ENCODE assay signal across 14 cellular contexts in the genomic region with DNA sequence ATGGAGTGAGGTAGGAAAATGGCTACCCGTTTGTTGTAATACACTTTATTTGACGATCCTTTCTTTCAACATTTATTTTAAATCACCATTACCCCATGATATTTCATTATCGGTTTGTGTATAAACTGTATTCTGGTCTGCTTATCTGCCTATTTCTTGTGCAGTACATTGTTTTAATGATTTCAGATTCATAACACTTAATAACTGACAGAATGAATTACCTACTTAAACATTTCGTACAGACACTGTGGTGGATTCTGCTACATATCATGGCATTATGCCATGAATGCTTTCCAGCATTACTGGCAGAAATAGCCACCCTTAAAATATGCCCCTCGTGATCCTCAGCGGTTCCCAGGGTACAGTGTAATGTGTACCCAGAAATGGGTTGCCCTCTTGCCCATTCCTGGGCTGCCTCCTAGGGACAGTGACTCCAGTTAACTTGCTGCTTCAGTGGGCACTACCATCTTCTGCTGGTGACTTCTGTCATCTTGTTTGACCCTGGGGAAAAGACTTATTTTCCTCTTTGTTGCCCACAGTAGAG.
A peak's percentile ranks its signal among the peaks of the same experiment; 100 is the strongest.
DNase-seq lines count a peak whose midpoint lies in the region; ATAC-seq lines count a peak whose summit lies in the region.
"Had no signal": no experiment of that assay in that cellular context is flagged by ENCODE, and none has a peak within 500 bp of the region (broad histone marks: within the 10 kb centered on the region; RNA-seq: fewer than 3 reads in every experiment).

No MANE protein-coding gene starts in this region.

- peak overlapping the region; percentile 81 for H3K4me2 ChIP-seq in Karpas-422 (ENCODE audit: low read depth, low read length, poor library complexity, severe bottlenecking)

- H3K27ac Mint-ChIP-seq in CD4-positive, alpha-beta memory T cell: peak overlapping the region; percentile 66 to 87 (median 82)
- H3K27ac Mint-ChIP-seq in activated naive CD8-positive, alpha-beta T cell treated with anti-CD3 and anti-CD28 coated beads, Interleukin-2, amount 10 ng/mL, durations not matched to agents 7 days and 5 days: peak overlapping the region; percentile 67
- peak overlapping the region; percentile 81 to 92 for H3K27ac Mint-ChIP-seq in natural killer cell treated with Interleukin-12 subunit alpha and Interleukin-12 subunit beta and Interleukin-15 and Interleukin-18, amount 100 ng/mL, for 72 hours

- H2AFZ ChIP-seq in Karpas-422 (ENCODE audit: low read length): no peak overlapping the region

- peaks cover 8 to 12% of the 10 kb centered on the region in 2 donors for H3K36me3 Mint-ChIP-seq in CD4-positive, alpha-beta memory T cell
- H3K36me3 Mint-ChIP-seq in activated naive CD8-positive, alpha-beta T cell treated with anti-CD3 and anti-CD28 coated beads, Interleukin-2, amount 10 ng/mL, durations not matched to agents 7 days and 5 days: peaks cover 52% of the 10 kb centered on the region
- H3K36me3 Mint-ChIP-seq in natural killer cell treated with Interleukin-12 subunit alpha and Interleukin-12 subunit beta and Interleukin-15 and Interleukin-18, amount 100 ng/mL, for 72 hours: no peaks in the 10 kb centered on the region

- H3K4me3 Mint-ChIP-seq in CD4-positive, alpha-beta memory T cell: peak overlapping the region in 2 of 8 donors; percentile 4 to 15
- no peak overlapping the region for H3K4me3 Mint-ChIP-seq in activated naive CD8-positive, alpha-beta T cell treated with anti-CD3 and anti-CD28 coated beads, Interleukin-2, amount 10 ng/mL, durations not matched to agents 7 days and 5 days
- H3K4me3 Mint-ChIP-seq in natural killer cell treated with Interleukin-12 subunit alpha and Interleukin-12 subunit beta and Interleukin-15 and Interleukin-18, amount 100 ng/mL, for 72 hours: peak overlapping the region; percentile 79

- peak overlapping the region; percentile 69 for H3K27ac ChIP-seq in CD4-positive, alpha-beta memory T cell (ENCODE audit: low read depth, low read length)
- H3K27ac ChIP-seq in Karpas-422 (ENCODE audit: low read length): peak overlapping the region; percentile 92
- H3K27ac ChIP-seq: C4-2B, right lobe of liver, vagina had no signal

- H3K9me3 ChIP-seq in CD4-positive, alpha-beta memory T cell (ENCODE audit: control insufficient read depth in 1 of 2, low read length in 2 of 2): no peaks in the 10 kb centered on the region
- H3K9me3 ChIP-seq in Karpas-422 (ENCODE audit: low read length): 0 out of 2 replicates have a peak, but pooled peaks cover 4% of the 10 kb centered on the region
- H3K9me3 ChIP-seq: HAP-1, right lobe of liver, vagina had no signal

- no peak overlapping the region for H3K4me3 ChIP-seq in CD4-positive, alpha-beta memory T cell (ENCODE audit: low read length in 2 of 2)
- H3K4me3 ChIP-seq in Karpas-422 (ENCODE audit: low read length): no peak overlapping the region
- H3K4me3 ChIP-seq: HAP-1, right lobe of liver, vagina had no signal

- H3K9ac ChIP-seq in Karpas-422 (ENCODE audit: low read length): 0 out of 2 replicates have a peak overlapping the region, but pooled peaks have one; percentile 48

- H3K79me2 ChIP-seq in Karpas-422 (ENCODE audit: low read length): peaks cover 43% of the 10 kb centered on the region

- H4K20me1 ChIP-seq in Karpas-422 (ENCODE audit: insufficient read depth, low read depth, low read length): no peaks in the 10 kb centered on the region

- POLR2A ChIA-PET in CD4-positive, alpha-beta memory T cell (lab: Charles Lee; ENCODE audit: partially characterized antibody): interaction anchor here (0.6 kb wide), 1 partner anchor 873 kb away, joined by 3 read pairs; no protein-coding TSS in a partner anchor
- POLR2A ChIA-PET in activated naive CD8-positive, alpha-beta T cell treated with anti-CD3 and anti-CD28 coated beads, Interleukin-2, amount 10 ng/mL, durations not matched to agents 7 days and 5 days (lab: Charles Lee): no interaction called here

- no peak for ATAC-seq in activated naive CD8-positive, alpha-beta T cell treated with anti-CD3 and anti-CD28 coated beads, Interleukin-2, amount 10 ng/mL, durations not matched to agents 7 days and 5 days (ENCODE audit: low read depth)
- ATAC-seq in natural killer cell treated with Interleukin-12 subunit alpha and Interleukin-12 subunit beta and Interleukin-15 and Interleukin-18, amount 100 ng/mL, for 72 hours: no peak
- ATAC-seq: right lobe of liver had no signal

- peaks cover 0 to 12% (median 0%) of the 10 kb centered on the region in 8 donors for H3K9me3 Mint-ChIP-seq in CD4-positive, alpha-beta memory T cell
- H3K9me3 Mint-ChIP-seq in activated naive CD8-positive, alpha-beta T cell treated with anti-CD3 and anti-CD28 coated beads, Interleukin-2, amount 10 ng/mL, durations not matched to agents 7 days and 5 days: peaks cover 9% of the 10 kb centered on the region
- H3K9me3 Mint-ChIP-seq in natural killer cell treated with Interleukin-12 subunit alpha and Interleukin-12 subunit beta and Interleukin-15 and Interleukin-18, amount 100 ng/mL, for 72 hours: peaks cover 3% of the 10 kb centered on the region

- H3K27me3 Mint-ChIP-seq in CD4-positive, alpha-beta memory T cell: no peaks in the 10 kb centered on the region
- H3K27me3 Mint-ChIP-seq in activated naive CD8-positive, alpha-beta T cell treated with anti-CD3 and anti-CD28 coated beads, Interleukin-2, amount 10 ng/mL, durations not matched to agents 7 days and 5 days: no peaks in the 10 kb centered on the region
- no peaks in the 10 kb centered on the region for H3K27me3 Mint-ChIP-seq in natural killer cell treated with Interleukin-12 subunit alpha and Interleukin-12 subunit beta and Interleukin-15 and Interleukin-18, amount 100 ng/mL, for 72 hours

- H3K27me3 ChIP-seq in CD4-positive, alpha-beta memory T cell (ENCODE audit: insufficient read depth, low read length): no peaks in the 10 kb centered on the region
- no peaks in the 10 kb centered on the region for H3K27me3 ChIP-seq in Karpas-422 (ENCODE audit: low read length)
- H3K27me3 ChIP-seq: right lobe of liver, vagina had no signal

- peaks cover 22% of the 10 kb centered on the region for H3K4me1 ChIP-seq in CD4-positive, alpha-beta memory T cell (ENCODE audit: insufficient read depth, low read length)
- H3K4me1 ChIP-seq in Karpas-422 (ENCODE audit: low read length): peaks cover 63% of the 10 kb centered on the region
- H3K4me1 ChIP-seq: vagina had no signal

- CTCF ChIA-PET in CD4-positive, alpha-beta memory T cell (lab: Charles Lee; ENCODE audit: partially characterized antibody): no interaction called here

- no peaks in the 10 kb centered on the region for H3K36me3 ChIP-seq in CD4-positive, alpha-beta memory T cell (ENCODE audit: insufficient read depth, low read length)
- H3K36me3 ChIP-seq in Karpas-422 (ENCODE audit: insufficient read depth, low read length): peaks cover 20% of the 10 kb centered on the region
- H3K36me3 ChIP-seq: HAP-1, right lobe of liver, vagina had no signal

- H3K4me1 Mint-ChIP-seq in CD4-positive, alpha-beta memory T cell: peaks cover 22 to 38% (median 31%) of the 10 kb centered on the region in 4 donors
- H3K4me1 Mint-ChIP-seq in activated naive CD8-positive, alpha-beta T cell treated with anti-CD3 and anti-CD28 coated beads, Interleukin-2, amount 10 ng/mL, durations not matched to agents 7 days and 5 days: peaks cover 27% of the 10 kb centered on the region
- peaks cover 33 to 38% of the 10 kb centered on the region in 2 donors for H3K4me1 Mint-ChIP-seq in natural killer cell treated with Interleukin-12 subunit alpha and Interleukin-12 subunit beta and Interleukin-15 and Interleukin-18, amount 100 ng/mL, for 72 hours (ENCODE audit: low read depth in 2 of 2)

- H3K9me2 ChIP-seq in Karpas-422 (replicated peaks; ENCODE audit: insufficient read depth, low read length): no peaks in the 10 kb centered on the region

- DNase-seq in CD4-positive, alpha-beta memory T cell: no peak
- no peak for DNase-seq in Karpas-422
- no peak for DNase-seq in activated naive CD8-positive, alpha-beta T cell treated with anti-CD3 and anti-CD28 coated beads, Interleukin-2, amount 10 ng/mL, durations not matched to agents 7 days and 5 days
- DNase-seq in natural killer cell treated with Interleukin-12 subunit alpha and Interleukin-12 subunit beta and Interleukin-15 and Interleukin-18, amount 100 ng/mL, for 72 hours (ENCODE audit: low spot score): no peak
- no peak for DNase-seq in activated effector memory CD4-positive, alpha-beta T cell treated with anti-CD3 and anti-CD28 coated beads, Interleukin-2, amount 50 U/mL, for 16 hours
- DNase-seq in GF-D8 (lab: John Stamatoyannopoulos, UW): no peak
- DNase-seq in RKO (ENCODE audit: low spot score): no peak
- DNase-seq: activated naive CD4-positive, alpha-beta T cell; right lobe of liver; SHP77 treated with DMSO at 0.1 percent for 48 hours; stimulated activated CD4-positive, alpha-beta T cell treated with anti-CD3 and anti-CD28 coated beads, Interleukin-4, amount 100 ng/mL, for 4 hours had no signal

- intact Hi-C loops in CD4-positive, alpha-beta memory T cell (cut with micrococcal nuclease): loop anchor here (5.0 kb wide), 2 partner anchors 155 to 285 kb away; no protein-coding TSS in a partner anchor
